Comparison of ENCODE assay signal across 18 cellular contexts in genomic region chr12:122503147-122503751, GRCh38. TPM values are rescaled to one million over a fixed set of nuclear protein-coding genes. Genes with fewer than 3 reads are reported as not detected.
DNase-seq lines count a peak whose midpoint lies in the region; ATAC-seq and TF ChIP-seq lines count a peak whose summit lies in the region.
"Had no signal": no experiment of that assay in that cellular context is flagged by ENCODE, and none has a peak within 500 bp of the region (broad histone marks: within the 10 kb centered on the region; RNA-seq: fewer than 3 reads in every experiment).

No MANE protein-coding gene starts in this region.

- no peak overlapping the region for H3K9ac ChIP-seq in mesendoderm (ENCODE audit: low read length)

- WGBS in mesendoderm (ENCODE audit: extremely low coverage, insufficient coverage, low lambda C conversion rate): no CpG with 5 or more reads among the region's 3 CpGs

- no peaks in the 10 kb centered on the region for H3K79me1 ChIP-seq in mesendoderm (ENCODE audit: low read length)

- H3K4me2 ChIP-seq in mesendoderm (ENCODE audit: low read length): no peak overlapping the region

- no peak overlapping the region for H3K4me3 Mint-ChIP-seq in natural killer cell treated with Interleukin-12 subunit alpha and Interleukin-12 subunit beta and Interleukin-15 and Interleukin-18, amount 100 ng/mL, for 72 hours
- H3K4me3 Mint-ChIP-seq in natural killer cell: no peak overlapping the region
- H3K4me3 Mint-ChIP-seq in activated naive CD8-positive, alpha-beta T cell treated with anti-CD3 and anti-CD28 coated beads, Interleukin-2, amount 50 U/mL, for 24 hours: no peak overlapping the region
- no peak overlapping the region for H3K4me3 Mint-ChIP-seq in stimulated activated naive B cell treated with anti-CD40 and anti-IgM and Interleukin-4, amounts not matched to agents 10 μg/mL and 1 μg/mL and 100 μg/mL, for 72 hours

- no peak for TF ChIP-seq CTCF in natural killer cell (IDR thresholded peaks at IDR 0.05)
- TF ChIP-seq CTCF in breast epithelium (IDR thresholded peaks at IDR 0.05): no peak

- no peak for TF ChIP-seq POLR2A in breast epithelium (IDR thresholded peaks at IDR 0.05)

- H3K4me3 ChIP-seq in breast epithelium (no peak overlapping the region), mesendoderm (ENCODE audit: low read length) (no peak overlapping the region)
- H3K4me3 ChIP-seq: HAP-1, pancreas, SJSA1, transverse colon had no signal

- H3K27ac ChIP-seq in breast epithelium (no peak overlapping the region), mesendoderm (ENCODE audit: low read depth, low read length) (no peak overlapping the region)
- H3K27ac ChIP-seq: foreskin keratinocyte, pancreas, SJSA1 had no signal

- peak overlapping the region; percentile 29 to 37 for H3K27ac Mint-ChIP-seq in natural killer cell treated with Interleukin-12 subunit alpha and Interleukin-12 subunit beta and Interleukin-15 and Interleukin-18, amount 100 ng/mL, for 72 hours
- H3K27ac Mint-ChIP-seq in natural killer cell: peak overlapping the region in 1 of 2 donors; percentile 36
- peak overlapping the region; percentile 23 for H3K27ac Mint-ChIP-seq in activated naive CD8-positive, alpha-beta T cell treated with anti-CD3 and anti-CD28 coated beads, Interleukin-2, amount 50 U/mL, for 24 hours
- peak overlapping the region; percentile 56 for H3K27ac Mint-ChIP-seq in stimulated activated naive B cell treated with anti-CD40 and anti-IgM and Interleukin-4, amounts not matched to agents 10 μg/mL and 1 μg/mL and 100 μg/mL, for 72 hours

- no peak overlapping the region for H2BK120ac ChIP-seq in mesendoderm (ENCODE audit: low read depth, low read length)

- H2BK5ac ChIP-seq in mesendoderm (ENCODE audit: low read length): no peak overlapping the region

- peaks cover 33 to 37% of the 10 kb centered on the region in 2 donors for H3K4me1 Mint-ChIP-seq in natural killer cell treated with Interleukin-12 subunit alpha and Interleukin-12 subunit beta and Interleukin-15 and Interleukin-18, amount 100 ng/mL, for 72 hours (ENCODE audit: low read depth in 2 of 2)
- peaks cover 19 to 26% of the 10 kb centered on the region in 2 donors for H3K4me1 Mint-ChIP-seq in natural killer cell
- peaks cover 29% of the 10 kb centered on the region for H3K4me1 Mint-ChIP-seq in activated naive CD8-positive, alpha-beta T cell treated with anti-CD3 and anti-CD28 coated beads, Interleukin-2, amount 50 U/mL, for 24 hours
- H3K4me1 Mint-ChIP-seq in stimulated activated naive B cell treated with anti-CD40 and anti-IgM and Interleukin-4, amounts not matched to agents 10 μg/mL and 1 μg/mL and 100 μg/mL, for 72 hours: peaks cover 17 to 36% of the 10 kb centered on the region in 2 donors

- H3K4me1 ChIP-seq in breast epithelium: peaks cover 0 to 11% of the 10 kb centered on the region in 2 donors
- H3K4me1 ChIP-seq in mesendoderm (ENCODE audit: control insufficient read depth, low read depth, low read length): no peaks in the 10 kb centered on the region

- ATAC-seq in natural killer cell treated with Interleukin-12 subunit alpha and Interleukin-12 subunit beta and Interleukin-15 and Interleukin-18, amount 100 ng/mL, for 72 hours: no peak
- no peak for ATAC-seq in natural killer cell
- no peak for ATAC-seq in activated naive CD8-positive, alpha-beta T cell treated with anti-CD3 and anti-CD28 coated beads, Interleukin-2, amount 50 U/mL, for 24 hours
- no peak for ATAC-seq in stimulated activated naive B cell treated with anti-CD40 and anti-IgM and Interleukin-4, amounts not matched to agents 10 μg/mL and 1 μg/mL and 100 μg/mL, for 72 hours (replicated peaks)
- ATAC-seq: foreskin keratinocyte, left colon, pancreas had no signal

- H3K27me3 ChIP-seq in breast epithelium (no peaks in the 10 kb centered on the region), mesendoderm (ENCODE audit: insufficient read depth, low read length, poor library complexity) (no peaks in the 10 kb centered on the region)
- H3K27me3 ChIP-seq: foreskin keratinocyte, pancreas, SJSA1, transverse colon had no signal

- H3K79me2 ChIP-seq in mesendoderm (ENCODE audit: control insufficient read depth, insufficient read depth, low read length): peaks cover 6% of the 10 kb centered on the region

- no peaks in the 10 kb centered on the region for H3K27me3 Mint-ChIP-seq in natural killer cell treated with Interleukin-12 subunit alpha and Interleukin-12 subunit beta and Interleukin-15 and Interleukin-18, amount 100 ng/mL, for 72 hours
- no peaks in the 10 kb centered on the region for H3K27me3 Mint-ChIP-seq in natural killer cell (ENCODE audit: low read depth in 2 of 2)
- H3K27me3 Mint-ChIP-seq in activated naive CD8-positive, alpha-beta T cell treated with anti-CD3 and anti-CD28 coated beads, Interleukin-2, amount 50 U/mL, for 24 hours: no peaks in the 10 kb centered on the region
- H3K27me3 Mint-ChIP-seq in stimulated activated naive B cell treated with anti-CD40 and anti-IgM and Interleukin-4, amounts not matched to agents 10 μg/mL and 1 μg/mL and 100 μg/mL, for 72 hours: no peaks in the 10 kb centered on the region

- H3K9me3 ChIP-seq in breast epithelium: no peaks in the 10 kb centered on the region
- H3K9me3 ChIP-seq: HAP-1, pancreas, SJSA1, transverse colon had no signal

- DNase-seq in natural killer cell treated with Interleukin-12 subunit alpha and Interleukin-12 subunit beta and Interleukin-15 and Interleukin-18, amount 100 ng/mL, for 72 hours (ENCODE audit: low spot score): no peak
- DNase-seq in natural killer cell (no peak), NCI-H69 (lab: John Stamatoyannopoulos, UW) (peak; percentile 22), breast epithelium (ENCODE audit: low spot score in 2 of 2) (no peak), NCI-H1694 (lab: John Stamatoyannopoulos, UW) (no peak), mesendoderm (no peak)
- no peak for DNase-seq in activated naive CD8-positive, alpha-beta T cell treated with anti-CD3 and anti-CD28 coated beads, Interleukin-2, amount 50 U/mL, for 24 hours
- no peak for DNase-seq in stimulated activated naive B cell treated with anti-CD40 and anti-IgM and Interleukin-4, amounts not matched to agents 10 μg/mL and 1 μg/mL and 100 μg/mL, for 72 hours
- DNase-seq: C1 segment of cervical spinal cord; foreskin keratinocyte; left colon; NCI-H2171; pancreas; small intestine; stimulated activated naive CD4-positive, alpha-beta T cell; transverse colon had no signal

- no peak overlapping the region for H4K5ac ChIP-seq in mesendoderm (ENCODE audit: low read length)

- no peak overlapping the region for H2BK15ac ChIP-seq in mesendoderm (replicated peaks; ENCODE audit: low read depth)

- H3K36me3 ChIP-seq in breast epithelium: peaks cover 9% of the 10 kb centered on the region
- peaks cover 10% of the 10 kb centered on the region for H3K36me3 ChIP-seq in mesendoderm (ENCODE audit: control insufficient read depth, insufficient read depth, low read length)

- no peak overlapping the region for H3K56ac ChIP-seq in mesendoderm (ENCODE audit: low read length)

- no peaks in the 10 kb centered on the region for H3K9me3 Mint-ChIP-seq in natural killer cell treated with Interleukin-12 subunit alpha and Interleukin-12 subunit beta and Interleukin-15 and Interleukin-18, amount 100 ng/mL, for 72 hours
- no peaks in the 10 kb centered on the region for H3K9me3 Mint-ChIP-seq in natural killer cell
- H3K9me3 Mint-ChIP-seq in activated naive CD8-positive, alpha-beta T cell treated with anti-CD3 and anti-CD28 coated beads, Interleukin-2, amount 50 U/mL, for 24 hours: no peaks in the 10 kb centered on the region
- no peaks in the 10 kb centered on the region for H3K9me3 Mint-ChIP-seq in stimulated activated naive B cell treated with anti-CD40 and anti-IgM and Interleukin-4, amounts not matched to agents 10 μg/mL and 1 μg/mL and 100 μg/mL, for 72 hours

- intact Hi-C loops in natural killer cell (cut with micrococcal nuclease) (loop anchor here (5.0 kb wide), 1 partner anchor 701 kb away; the partner anchor contains the start of gene SETD1B), breast epithelium (cut with DNase I; ENCODE audit: low total_unique reads) (loop anchor here (5.0 kb wide), 1 partner anchor 1036 kb away; no protein-coding TSS in a partner anchor)

- no peak overlapping the region for H3K23ac ChIP-seq in mesendoderm (ENCODE audit: low read length)

- peaks cover 14% of the 10 kb centered on the region for H3K36me3 Mint-ChIP-seq in natural killer cell treated with Interleukin-12 subunit alpha and Interleukin-12 subunit beta and Interleukin-15 and Interleukin-18, amount 100 ng/mL, for 72 hours
- peaks cover 8% of the 10 kb centered on the region for H3K36me3 Mint-ChIP-seq in natural killer cell
- H3K36me3 Mint-ChIP-seq in activated naive CD8-positive, alpha-beta T cell treated with anti-CD3 and anti-CD28 coated beads, Interleukin-2, amount 50 U/mL, for 24 hours (ENCODE audit: low read depth): peaks cover 63% of the 10 kb centered on the region
- H3K36me3 Mint-ChIP-seq in stimulated activated naive B cell treated with anti-CD40 and anti-IgM and Interleukin-4, amounts not matched to agents 10 μg/mL and 1 μg/mL and 100 μg/mL, for 72 hours: peaks cover 17 to 25% of the 10 kb centered on the region in 2 donors

- no peak overlapping the region for H4K8ac ChIP-seq in mesendoderm (ENCODE audit: low read depth, low read length)

- H3K18ac ChIP-seq in mesendoderm (ENCODE audit: low read length): no peak overlapping the region

- H2AK5ac ChIP-seq in mesendoderm (ENCODE audit: low read length): no peak overlapping the region

- H3K4ac ChIP-seq in mesendoderm (ENCODE audit: low read depth, low read length): no peak overlapping the region

RNA-seq across cellular contexts. Expression of gene ZCCHC8, which starts 2.5 kb away (rescaled TPM):
- 10 to 100 TPM; 37.0 to 42.7 TPM for total RNA-seq in natural killer cell treated with Interleukin-12 subunit alpha and Interleukin-12 subunit beta and Interleukin-15 and Interleukin-18, amount 100 ng/mL, for 72 hours
- 10 to 100 TPM; 57.7 to 71.6 (median 66.6) TPM for total RNA-seq in natural killer cell
- 10 to 100 TPM; 16.8 to 42.0 (median 30.8) TPM for total RNA-seq in breast epithelium
- 20.0 TPM for polyA plus RNA-seq in mesendoderm (2013, experiment 1 of 2)
- polyA plus RNA-seq in mesendoderm (2013, experiment 2 of 2): 20.7 TPM

RNA-seq across cellular contexts. Expression of gene RSRC2, which starts 23.5 kb away (rescaled TPM):
- total RNA-seq in natural killer cell treated with Interleukin-12 subunit alpha and Interleukin-12 subunit beta and Interleukin-15 and Interleukin-18, amount 100 ng/mL, for 72 hours: 100 to 1,000 TPM in 1 of 2 donors, 10 to 100 TPM in 1; 93.7 to 111 TPM
- 100 to 1,000 TPM; 252 to 310 (median 266) TPM for total RNA-seq in natural killer cell
- 100 to 1,000 TPM in 2 of 3 donors, 10 to 100 TPM in 1; 85.5 to 122 (median 112) TPM for total RNA-seq in breast epithelium
- polyA plus RNA-seq in mesendoderm (2013, experiment 1 of 2): 101 TPM
- polyA plus RNA-seq in mesendoderm (2013, experiment 2 of 2): 101 TPM

RNA-seq across cellular contexts. Expression of gene KNTC1, which starts 23.8 kb away (rescaled TPM):
- 100 to 1,000 TPM in 1 of 2 donors, 10 to 100 TPM in 1; 65.1 to 187 TPM for total RNA-seq in natural killer cell treated with Interleukin-12 subunit alpha and Interleukin-12 subunit beta and Interleukin-15 and Interleukin-18, amount 100 ng/mL, for 72 hours
- total RNA-seq in natural killer cell (10 to 100 TPM; 31.3 to 33.8 (median 33.2) TPM), breast epithelium (10 to 100 TPM; 15.5 to 36.0 (median 18.0) TPM)
- 74.4 TPM for polyA plus RNA-seq in mesendoderm (2013, experiment 1 of 2)
- 79.7 TPM for polyA plus RNA-seq in mesendoderm (2013, experiment 2 of 2)
